Comparison of ENCODE assay signal across 8 cellular contexts in genomic region chrX:24259544-24260240, GRCh38. TPM values are rescaled to one million over a fixed set of nuclear protein-coding genes. Genes with fewer than 3 reads are reported as not detected.
DNase-seq lines count a peak whose midpoint lies in the region; ATAC-seq, FAIRE-seq and TF ChIP-seq lines count a peak whose summit lies in the region.

No MANE protein-coding gene starts in this region.

- H3K27ac ChIP-seq in breast epithelium (peak overlapping the region in 1 of 2 donors; percentile 84), HepG2 (ENCODE audit: extremely low read length, insufficient read depth, low read length) (no peak overlapping the region)

- TF ChIP-seq RAD21 in HepG2 (CRISPR knock-in tag; IDR thresholded peaks at IDR 0.05), result peak; percentile 34

- peak in 2 of 3 donors; percentile 26 for TF ChIP-seq CTCF in breast epithelium (IDR thresholded peaks at IDR 0.05)
- TF ChIP-seq CTCF in HepG2 (CRISPR knock-in tag; IDR thresholded peaks at IDR 0.05), result peak; percentile 65

- TF ChIP-seq EP300 in HepG2 (IDR thresholded peaks at IDR 0.05; ENCODE audit: low read depth in 2 of 2, low read length in 2 of 2) (no peak), HepG2 (CRISPR knock-in tag; IDR thresholded peaks at IDR 0.05; ENCODE audit: borderline replicate concordance) (no peak)

- no peak overlapping the region for H3K9ac ChIP-seq in HepG2 (ENCODE audit: insufficient read depth, low read depth, low read length)

- WGBS in HepG2 (ENCODE audit: low lambda C conversion rate), result 0% methylated on average over 3 of the region's 9 CpGs

- H3K4me2 ChIP-seq in HepG2 (ENCODE audit: low read depth, low read length), result no peak overlapping the region

- no peak for TF ChIP-seq POLR2A in breast epithelium (IDR thresholded peaks at IDR 0.05)
- TF ChIP-seq POLR2A in HepG2 (IDR thresholded peaks at IDR 0.05; ENCODE audit: insufficient read depth in 1 of 2, low read depth in 2 of 2, low read length in 2 of 2), result no peak

- no peaks in the 10 kb centered on the region for H4K20me1 ChIP-seq in HepG2 (ENCODE audit: insufficient read depth, low read length)

- no peak overlapping the region for H2AFZ ChIP-seq in HepG2 (ENCODE audit: low read length)

- H3K4me3 ChIP-seq in breast epithelium (no peak overlapping the region), HepG2 (replicated peaks in 1 of 3; ENCODE audit: insufficient read depth in 1 of 3, low read depth in 2 of 3, low read length in 3 of 3) (no peak overlapping the region)

- no peaks in the 10 kb centered on the region for H3K9me3 ChIP-seq in breast epithelium
- no peaks in the 10 kb centered on the region for H3K9me3 ChIP-seq in HepG2 (ENCODE audit: low read length)

- intact Hi-C loops in breast epithelium (cut with DNase I; ENCODE audit: low total_unique reads), result no loop called here
- intact Hi-C loops in HepG2 (cut with micrococcal nuclease; ENCODE audit: unreplicated experiment), result loop anchor here (2.0 to 10.0 kb wide), 2 partner anchors 47 to 135 kb away; no protein-coding TSS in a partner anchor

- H3K27me3 ChIP-seq in breast epithelium, result peaks cover 0 to 30% of the 10 kb centered on the region in 2 donors
- no peaks in the 10 kb centered on the region for H3K27me3 ChIP-seq in HepG2 (ENCODE audit: control insufficient read depth in 1 of 2, insufficient read depth in 2 of 2, low read length in 2 of 2)

- CTCF ChIA-PET in HepG2 (lab: Yijun Ruan, JAX; ENCODE audit: low intra/inter-chr PET ratio, low total read pairs), result no interaction called here

- H3K4me1 ChIP-seq in breast epithelium, result no peaks in the 10 kb centered on the region
- H3K4me1 ChIP-seq in HepG2 (ENCODE audit: insufficient read depth, low read length), result peaks cover 10% of the 10 kb centered on the region; the same call in 1 of the 2 replicates

- in situ Hi-C loops in HepG2 (cut with HindIII; ENCODE audit: extremely low pct_ligation_motif_present, low pct_unique_long_range_greater_than_20kb), result no loop called here

- ATAC-seq in HG03159 (IDR thresholded peaks at IDR 0.05; ENCODE audit: unreplicated experiment) (peak; percentile 60), HepG2 (peak; percentile 73), GM19467 (IDR thresholded peaks at IDR 0.05; ENCODE audit: unreplicated experiment) (no peak), GM21576 (IDR thresholded peaks at IDR 0.05; ENCODE audit: unreplicated experiment) (no peak)

- H3K36me3 ChIP-seq in breast epithelium, result no peaks in the 10 kb centered on the region
- no peaks in the 10 kb centered on the region for H3K36me3 ChIP-seq in HepG2 (replicated peaks in 1 of 2; ENCODE audit: control insufficient read depth in 1 of 2, insufficient read depth in 2 of 2, low read length in 2 of 2)

- DNase-seq in SKM-1 treated with dmso at 0.1 percent for 144 hours (lab: John Stamatoyannopoulos, UW; ENCODE audit: unreplicated experiment) (peak; percentile 32), SKM-1 (lab: John Stamatoyannopoulos, UW; ENCODE audit: unreplicated experiment) (no peak), NOMO-1 treated with DMSO at 0.1 percent for 48 hours (lab: John Stamatoyannopoulos, UW; ENCODE audit: unreplicated experiment) (peak; percentile 62), breast epithelium (ENCODE audit: low spot score in 2 of 2) (no peak), HepG2 (ENCODE audit: low spot score) (peak; percentile 56)

- H3K79me2 ChIP-seq in HepG2 (ENCODE audit: insufficient read depth, low read length), result no peaks in the 10 kb centered on the region

- FAIRE-seq in HepG2 (lab: Jason Lieb, UNC), result peak; percentile 89

- POLR2A ChIA-PET in HepG2 (lab: Yijun Ruan, JAX), result no interaction called here

- BruUV-seq in HepG2 (replicated peaks; lab: Mats Ljungman, UMichigan), result no TSS peak

TF ChIP-seq in HepG2, 621 proteins besides CTCF, POLR2A, EP300 and RAD21:
- TF ChIP-seq STAG1 (CRISPR knock-in tag; IDR thresholded peaks at IDR 0.05), result peak; percentile 63
- TF ChIP-seq ATAD3A (CRISPR knock-in tag; IDR thresholded peaks at IDR 0.05), result no peak
- peak; percentile 36; the same call in 1 of the 2 replicates for TF ChIP-seq SMC3 (IDR thresholded peaks at IDR 0.05; ENCODE audit: low read length)
- TF ChIP-seq SRY (CRISPR knock-in tag; IDR thresholded peaks at IDR 0.05), result no peak
- TF ChIP-seq MED1 (CRISPR knock-in tag; IDR thresholded peaks at IDR 0.05), result 0 out of 2 replicates have a peak, but pooled peaks have one; percentile 14
- no peak for TF ChIP-seq KLF6 (CRISPR knock-in tag; IDR thresholded peaks at IDR 0.05)
- TF ChIP-seq ZNF564 (CRISPR knock-in tag; IDR thresholded peaks at IDR 0.05), result peak; percentile 93

RNA-seq across cellular contexts. Expression of gene SUPT20HL2, which starts 54.2 kb away (rescaled TPM):
- not detected for total RNA-seq in breast epithelium
- not detected in 2 replicates for total RNA-seq in HepG2 (2016; rRNA removed; fragmentation: Illumina TruSeq; extraction: Trizol)
- not detected in 2 replicates for total RNA-seq in HepG2 (2016; cell fraction: cytosol; rRNA removed; fragmentation: Illumina TruSeq; extraction: Trizol; ENCODE audit: low read depth)
- total RNA-seq in HepG2 (2016; cell fraction: insoluble cytoplasmic fraction; rRNA removed; fragmentation: Illumina TruSeq; extraction: Trizol), result not detected in 2 replicates
- not detected in 2 replicates for total RNA-seq in HepG2 (2016; cell fraction: membrane; rRNA removed; fragmentation: Illumina TruSeq; extraction: Trizol)
- total RNA-seq in HepG2 (2016; cell fraction: nucleus; rRNA removed; fragmentation: Illumina TruSeq; extraction: Trizol), result not detected in 2 replicates
- polyA plus RNA-seq in HepG2 (2011; rRNA removed), result not detected in 2 replicates
- not detected in 2 replicates for polyA plus RNA-seq in HepG2 (2011; cell fraction: cytosol; rRNA removed)
- polyA plus RNA-seq in HepG2 (2011; cell fraction: nucleus; rRNA removed), result not detected in 2 replicates
- polyA plus RNA-seq in HepG2 (2012), result not detected in 2 replicates
- polyA plus RNA-seq in HepG2 (2016; cell fraction: cytosol; fragmentation: Illumina TruSeq; extraction: Trizol; ENCODE audit: low read depth), result not detected in 2 replicates
- polyA plus RNA-seq in HepG2 (2016; cell fraction: insoluble cytoplasmic fraction; fragmentation: Illumina TruSeq; extraction: Trizol; ENCODE audit: low read depth), result not detected in 2 replicates
- not detected in 2 replicates for polyA plus RNA-seq in HepG2 (2016; cell fraction: membrane; fragmentation: Illumina TruSeq; extraction: Trizol; ENCODE audit: low read depth)
- polyA plus RNA-seq in HepG2 (2016; cell fraction: nucleus; fragmentation: Illumina TruSeq; extraction: Trizol; ENCODE audit: insufficient read depth, low read depth), result not detected in 2 replicates
- polyA minus RNA-seq in HepG2 (2011; rRNA and poly(A)+ RNA removed; ENCODE audit: low replicate concordance), result not detected in 2 replicates
- polyA minus RNA-seq in HepG2 (2011; cell fraction: cytosol; rRNA and poly(A)+ RNA removed), result not detected in 2 replicates
- polyA minus RNA-seq in HepG2 (2011; cell fraction: nucleus; rRNA and poly(A)+ RNA removed), result not detected in 2 replicates

Comparison
In these comparisons a context has a peak if more than half of its experiments do, and no peak if none do; other contexts are left out.
1. DNase-seq: peak in SKM-1 treated with dmso at 0.1 percent for 144 hours (single experiment), NOMO-1 treated with DMSO at 0.1 percent for 48 hours (single experiment) and HepG2 (single experiment); none in SKM-1 (single experiment) and breast epithelium (0 of 2).
2. ATAC-seq: peak in HG03159 (single experiment) and HepG2 (single experiment); none in GM19467 (single experiment) and GM21576 (single experiment).